In genomic region chr1:117815926-117816325, GRCh38 we compare ENCODE assay signal across 16 cellular contexts.
A peak's percentile ranks its signal among the peaks of the same experiment; 100 is the strongest.
DNase-seq lines count a peak whose midpoint lies in the region; ATAC-seq, FAIRE-seq and TF ChIP-seq lines count a peak whose summit lies in the region.
"Had no signal": no experiment of that assay in that cellular context is flagged by ENCODE, and none has a peak within 500 bp of the region (broad histone marks: within the 10 kb centered on the region; RNA-seq: fewer than 3 reads in every experiment).

No MANE protein-coding gene starts in this region.

- peak; percentile 20; the same call in 1 of the 3 replicates for TF ChIP-seq CTCF in A549 (IDR thresholded peaks at IDR 0.05)
- TF ChIP-seq CTCF in WI38 (IDR thresholded peaks at IDR 0.05; ENCODE audit: low read depth, low read length), result peak; percentile 15; the same call in 1 of the 2 replicates
- no peak for TF ChIP-seq CTCF in thyroid gland (IDR thresholded peaks at IDR 0.05)

- H3K9me2 ChIP-seq in Karpas-422 (replicated peaks; ENCODE audit: insufficient read depth, low read length), result no peaks in the 10 kb centered on the region

- FAIRE-seq in A549 (lab: Jason Lieb, UNC), result no peak
- FAIRE-seq: G401.6 had no signal

- H3K9ac ChIP-seq in Karpas-422 (ENCODE audit: low read length), result no peak overlapping the region
- H3K9ac ChIP-seq: parathyroid adenoma had no signal

- no peak overlapping the region for H3K4me2 ChIP-seq in A549
- H3K4me2 ChIP-seq in Karpas-422 (ENCODE audit: low read depth, low read length, poor library complexity, severe bottlenecking), result no peak overlapping the region

- H3K4me1 ChIP-seq in A549, result peaks cover under 1% of the 10 kb centered on the region; the same call in 2 of the 3 replicates
- no peaks in the 10 kb centered on the region for H3K4me1 ChIP-seq in Karpas-422 (ENCODE audit: low read length)
- no peaks in the 10 kb centered on the region for H3K4me1 ChIP-seq in thyroid gland
- H3K4me1 ChIP-seq: parathyroid adenoma had no signal

- no peak for TF ChIP-seq EP300 in A549 (IDR thresholded peaks at IDR 0.05)

- 62% methylated on average over 8 of the region's 9 CpGs for WGBS in A549 (ENCODE audit: missing lambda C conversion rate)
- 86 to 97% methylated on average over 8 to 9 of the region's 9 CpGs for WGBS in thyroid gland, 2 donors

- peak; percentile 41 to 62; a peak in 4 of 5 replicates for TF ChIP-seq RAD21 in A549 (conservative IDR thresholded peaks at IDR 0.05 in 1 of 2, IDR thresholded peaks at IDR 0.05 in 1 of 2)

- POLR2A ChIA-PET in A549 (lab: Yijun Ruan, JAX), result no interaction called here

- CTCF ChIA-PET in A549 (lab: Yijun Ruan, JAX), result interaction anchor here (1.0 to 2.1 kb wide), 3 partner anchors 39 to 79 kb away, joined by 3 to 6 read pairs (median 3); no protein-coding TSS in a partner anchor

- H2AFZ ChIP-seq in Karpas-422 (ENCODE audit: low read length), result no peak overlapping the region
- H2AFZ ChIP-seq: parathyroid adenoma had no signal

- ATAC-seq in A549 (peak; percentile 75 to 82; a peak in 4 of 6 replicates), HG03135 (IDR thresholded peaks at IDR 0.05; ENCODE audit: unreplicated experiment) (no peak), GM18858 (IDR thresholded peaks at IDR 0.05; ENCODE audit: unreplicated experiment) (no peak)
- ATAC-seq: activated CD8-positive, alpha-beta memory T cell treated with anti-CD3 and anti-CD28 coated beads, Interleukin-2, amount 10 ng/mL, durations not matched to agents 7 days and 5 days had no signal

- no peak for TF ChIP-seq POLR2A in A549 (IDR thresholded peaks at IDR 0.05; ENCODE audit: low read length)
- TF ChIP-seq POLR2A in thyroid gland (IDR thresholded peaks at IDR 0.05), result no peak

- H3K9me3 ChIP-seq in A549 (no peaks in the 10 kb centered on the region), Karpas-422 (ENCODE audit: low read length) (no peaks in the 10 kb centered on the region), thyroid gland (no peaks in the 10 kb centered on the region)

- H3K79me2 ChIP-seq in Karpas-422 (ENCODE audit: low read length), result no peaks in the 10 kb centered on the region
- H3K79me2 ChIP-seq: parathyroid adenoma had no signal

- intact Hi-C loops in thyroid gland (cut with DNase I), result no loop called here

- H3K27ac ChIP-seq in A549 (no peak overlapping the region), Karpas-422 (ENCODE audit: low read length) (no peak overlapping the region), thyroid gland (no peak overlapping the region)
- H3K27ac ChIP-seq: parathyroid adenoma had no signal

- H3K27me3 ChIP-seq in Karpas-422 (ENCODE audit: low read length) (no peaks in the 10 kb centered on the region), thyroid gland (no peaks in the 10 kb centered on the region)

- H3K4me3 ChIP-seq in A549 (no peak overlapping the region), Karpas-422 (ENCODE audit: low read length) (no peak overlapping the region), WI38 (ENCODE audit: low read depth, low read length) (no peak overlapping the region), thyroid gland (replicated peaks in 1 of 3) (no peak overlapping the region)

- H3K36me3 ChIP-seq in Karpas-422 (ENCODE audit: insufficient read depth, low read length) (no peaks in the 10 kb centered on the region), thyroid gland (no peaks in the 10 kb centered on the region)

- H4K20me1 ChIP-seq in Karpas-422 (ENCODE audit: insufficient read depth, low read depth, low read length), result no peaks in the 10 kb centered on the region

- DNase-seq in A549 (ENCODE audit: low read depth in 1 of 2, low spot score in 1 of 2) (no peak), Karpas-422 (peak; percentile 63), iPS-NIHi7 (ENCODE audit: extremely low spot score) (peak; percentile 31), globus pallidus (ENCODE audit: low spot score) (no peak), thyroid gland (no peak)
- DNase-seq: activated CD8-positive, alpha-beta memory T cell treated with anti-CD3 and anti-CD28 coated beads, Interleukin-2, amount 10 ng/mL, durations not matched to agents 7 days and 5 days; activated naive CD4-positive, alpha-beta T cell treated with anti-CD3 and anti-CD28 coated beads for 36 hours; HCEC 1CT; NCI-H1092 treated with DMSO at 0.1 percent for 48 hours; NCI-H446; SHP77 had no signal

TF ChIP-seq in A549, 52 proteins besides CTCF, POLR2A, EP300 and RAD21:
- no peak for TF ChIP-seq EHF (CRISPR knock-in tag; IDR thresholded peaks at IDR 0.05)
- peak; percentile 42; the same call in 2 of the 3 replicates for TF ChIP-seq SMC3 (IDR thresholded peaks at IDR 0.05)

Comparison
In these comparisons a context has a peak if more than half of its experiments do, and no peak if none do; other contexts are left out.
1. ATAC-seq: peak in A549 (2 of 2); none in HG03135 (single experiment) and GM18858 (single experiment).
2. DNase-seq: peak in Karpas-422 (single experiment) and iPS-NIHi7 (single experiment); none in A549 (0 of 2), globus pallidus (single experiment) and thyroid gland (0 of 2).
3. CTCF ChIP-seq: peak in A549 (single experiment) and WI38 (single experiment); none in thyroid gland (0 of 6).